In the genomic region with DNA sequence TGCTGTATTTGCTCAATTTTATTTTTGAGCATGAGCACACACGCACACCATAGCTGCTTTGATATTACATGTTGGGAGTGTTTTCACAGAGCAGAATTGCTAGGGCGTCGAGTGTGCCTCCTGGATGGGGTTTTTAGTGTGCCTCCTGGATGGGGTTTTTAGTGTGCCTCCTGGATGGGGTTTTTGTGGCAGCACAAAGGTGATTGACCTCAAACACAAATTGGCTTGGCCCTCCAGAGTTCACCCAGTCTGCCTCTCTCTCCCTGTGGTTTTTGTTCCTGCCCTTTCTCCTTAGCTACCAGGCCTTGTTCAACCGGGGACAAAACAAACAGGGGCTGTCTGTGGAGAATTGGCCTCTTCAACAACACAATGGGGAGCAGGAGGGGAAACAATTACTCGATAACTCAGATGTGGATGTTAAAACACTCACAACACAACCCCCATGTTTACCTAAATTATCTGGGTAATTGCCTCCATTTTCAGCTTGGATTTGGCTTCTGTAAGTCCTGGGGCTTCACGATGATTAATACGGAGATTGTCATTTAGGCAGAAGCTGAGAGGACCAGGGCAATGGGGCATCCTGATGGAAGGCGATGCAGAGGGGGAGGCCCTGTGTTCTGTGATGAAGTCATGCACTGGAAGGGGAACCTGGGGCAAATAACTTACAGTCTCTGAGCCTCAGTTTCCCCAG, we compare ENCODE assay signal across 1 cellular context.
TF ChIP-seq lines count a peak whose summit lies in the region.

No MANE protein-coding gene starts in this region.

TF ChIP-seq in IMR-90, 13 proteins besides CTCF, POLR2A, EP300 and RAD21 (continued from another document):
- no peak for TF ChIP-seq MAZ (IDR thresholded peaks at IDR 0.05; ENCODE audit: borderline replicate concordance, low read depth, low read length)
- no peak for TF ChIP-seq RFX5 (IDR thresholded peaks at IDR 0.05; ENCODE audit: low read depth, low read length)
- no peak for TF ChIP-seq CEBPB (IDR thresholded peaks at IDR 0.05; ENCODE audit: low read depth, low read length)
- no peak for TF ChIP-seq SMC3 (IDR thresholded peaks at IDR 0.05; ENCODE audit: low read depth, low read length)
- no peak for TF ChIP-seq NFE2L2 (IDR thresholded peaks at IDR 0.05; ENCODE audit: low read depth, low read length)
- no peak for TF ChIP-seq MAFK (IDR thresholded peaks at IDR 0.05; ENCODE audit: low read depth, low read length)
